ENCODE assay signal across 8 cellular contexts in genomic region chr2:136117391-136117841, GRCh38. TPM values are rescaled to one million over a fixed set of nuclear protein-coding genes. Genes with fewer than 3 reads are reported as not detected.
DNase-seq lines count a peak whose midpoint lies in the region; ATAC-seq and TF ChIP-seq lines count a peak whose summit lies in the region.

No MANE protein-coding gene starts in this region.

- TF ChIP-seq CTCF in Calu3 (IDR thresholded peaks at IDR 0.05; ENCODE audit: unreplicated experiment) (no peak), IMR-90 (conservative IDR thresholded peaks at IDR 0.05; ENCODE audit: low read depth, low read length) (no peak), liver (IDR thresholded peaks at IDR 0.05; ENCODE audit: low read depth, low read length, missing input control) (no peak)

- peak overlapping the region; percentile 50; the same call in 1 of the 2 replicates for H3K4me2 ChIP-seq in IMR-90 (ENCODE audit: low read depth, low read length)

- H4K8ac ChIP-seq in IMR-90 (ENCODE audit: low read depth in 2 of 2, low read length in 2 of 2) = no peak overlapping the region

- no peak overlapping the region for H4K91ac ChIP-seq in IMR-90 (ENCODE audit: insufficient read depth, low read depth, low read length)

- peaks cover 35% of the 10 kb centered on the region for H3K36me3 Mint-ChIP-seq in Calu3 (ENCODE audit: insufficient read depth, unreplicated experiment)
- H3K36me3 Mint-ChIP-seq in central memory CD8-positive, alpha-beta T cell (ENCODE audit: insufficient read depth) = peaks cover 70% of the 10 kb centered on the region

- peaks cover 1% of the 10 kb centered on the region; the same call in 1 of the 2 replicates for H3K4me1 ChIP-seq in IMR-90 (ENCODE audit: control insufficient read depth, insufficient read depth, low read length)
- H3K4me1 ChIP-seq in liver (ENCODE audit: control insufficient read depth in 4 of 4, insufficient read depth in 4 of 4, low read length in 3 of 4) = peaks cover 10 to 26% (median 17%) of the 10 kb centered on the region in 4 donors

- dilution Hi-C loops in IMR-90 (cut with HindIII; ENCODE audit: low sequenced_read_pairs, unreplicated experiment) = no loop called here

- H3K23ac ChIP-seq in IMR-90 (ENCODE audit: low read depth, low read length) = no peak overlapping the region

- H4K5ac ChIP-seq in IMR-90 (ENCODE audit: low read depth, low read length) = no peak overlapping the region

- H3K4me3 ChIP-seq in IMR-90 (ENCODE audit: insufficient read depth, low read depth, low read length) (no peak overlapping the region), liver (ENCODE audit: low read depth in 1 of 3, low read length in 3 of 3) (peak overlapping the region; percentile 38 to 52 (median 49))

- POLR2A ChIA-PET in IMR-90 (lab: Charles Lee; ENCODE audit: unreplicated experiment) = no interaction called here

- no peak overlapping the region for H2AK5ac ChIP-seq in IMR-90 (ENCODE audit: low read depth, low read length)

- CTCF ChIA-PET in Calu3 (lab: Charles Lee) (no interaction called here), IMR-90 (lab: Yijun Ruan, JAX) (no interaction called here)

- ATAC-seq in GM21381 (IDR thresholded peaks at IDR 0.05; ENCODE audit: unreplicated experiment) (peak; percentile 21), IMR-90 (ENCODE audit: low read depth) (peak; percentile 54; the same call in 1 of the 2 replicates)
- peak; percentile 7 for ATAC-seq in central memory CD8-positive, alpha-beta T cell (replicated peaks; ENCODE audit: extremely low read depth, poor library complexity, severe bottlenecking)

- WGBS in IMR-90 (ENCODE audit: extremely low coverage in 2 of 2, insufficient read length in 1 of 2), 2 experiments = 0% methylated on average over 10 of the region's 35 CpGs; no CpG with 5 or more reads in 1 of the 2 experiments
- 1% methylated on average over 35 of the region's 35 CpGs for WGBS in liver

- no peaks in the 10 kb centered on the region for H3K79me1 ChIP-seq in IMR-90 (ENCODE audit: low read depth in 1 of 2, low read length in 2 of 2)

- no peak overlapping the region for H3K4ac ChIP-seq in IMR-90 (ENCODE audit: low read depth, low read length)

- BruUV-seq in Calu3 (replicated peaks; lab: Mats Ljungman, UMichigan) = TSS peak; percentile 57
- BruUV-seq in IMR-90 (replicated peaks; lab: Mats Ljungman, UMichigan) = no TSS peak

- TF ChIP-seq RAD21 in IMR-90 (IDR thresholded peaks at IDR 0.05; ENCODE audit: low read length) (no peak), liver (IDR thresholded peaks at IDR 0.05) (no peak)

- H3K56ac ChIP-seq in IMR-90 (ENCODE audit: extremely low read depth, insufficient read depth, low read length) = no peak overlapping the region

- H3K4me3 Mint-ChIP-seq in Calu3 (ENCODE audit: low read depth, unreplicated experiment) = peak overlapping the region; percentile 88
- peak overlapping the region; percentile 93 for H3K4me3 Mint-ChIP-seq in central memory CD8-positive, alpha-beta T cell

- no peak overlapping the region for H2BK120ac ChIP-seq in IMR-90 (ENCODE audit: low read depth, low read length)

- H3K27me3 ChIP-seq in IMR-90 (ENCODE audit: control insufficient read depth, insufficient read depth, low read length) (peaks cover 55% of the 10 kb centered on the region), liver (ENCODE audit: control insufficient read depth in 4 of 4, insufficient read depth in 4 of 4, low read length in 3 of 4) (peaks cover 0 to 6% (median 1%) of the 10 kb centered on the region in 4 donors)

- no peaks in the 10 kb centered on the region for H3K9me3 Mint-ChIP-seq in Calu3 (ENCODE audit: low read depth, unreplicated experiment)
- no peaks in the 10 kb centered on the region for H3K9me3 Mint-ChIP-seq in central memory CD8-positive, alpha-beta T cell

- H3K9ac ChIP-seq in IMR-90 (ENCODE audit: low read depth, low read length) (no peak overlapping the region), liver (ENCODE audit: low read depth in 1 of 2, low read length in 2 of 2) (peak overlapping the region in 1 of 2 donors; percentile 62)

- no peaks in the 10 kb centered on the region for H3K9me3 ChIP-seq in IMR-90 (ENCODE audit: control insufficient read depth, insufficient read depth, low read length)
- no peaks in the 10 kb centered on the region for H3K9me3 ChIP-seq in liver (ENCODE audit: control insufficient read depth in 4 of 4, low read length in 3 of 4)

- H3K4me1 Mint-ChIP-seq in Calu3 (ENCODE audit: low read depth, unreplicated experiment) = peaks cover 17% of the 10 kb centered on the region
- peaks cover 66% of the 10 kb centered on the region for H3K4me1 Mint-ChIP-seq in central memory CD8-positive, alpha-beta T cell

- intact Hi-C loops in Calu3 (cut with micrococcal nuclease; ENCODE audit: unreplicated experiment) = loop anchor here (5.0 to 10.0 kb wide), 2 partner anchors 93 to 205 kb away; no protein-coding TSS in a partner anchor
- intact Hi-C loops in IMR-90 (cut with micrococcal nuclease) = no loop called here

- H2BK5ac ChIP-seq in IMR-90 (ENCODE audit: low read depth, low read length, poor library complexity, severe bottlenecking) = no peak overlapping the region

- no peak overlapping the region for H2BK15ac ChIP-seq in IMR-90 (ENCODE audit: low read depth, low read length)

- H3K36me3 ChIP-seq in IMR-90 (ENCODE audit: control insufficient read depth, insufficient read depth, low read length) (no peaks in the 10 kb centered on the region), liver (ENCODE audit: control insufficient read depth in 4 of 4, insufficient read depth in 3 of 4, low read depth in 1 of 4, low read length in 3 of 4) (no peaks in the 10 kb centered on the region)

- H4K20me1 ChIP-seq in IMR-90 (ENCODE audit: insufficient read depth, low read length) = no peaks in the 10 kb centered on the region

- H2AFZ ChIP-seq in IMR-90 (replicated peaks; ENCODE audit: low read length, poor library complexity) = peak overlapping the region; percentile 68

- H3K27me3 Mint-ChIP-seq in Calu3 (ENCODE audit: unreplicated experiment) = no peaks in the 10 kb centered on the region
- H3K27me3 Mint-ChIP-seq in central memory CD8-positive, alpha-beta T cell = no peaks in the 10 kb centered on the region

- DNase-seq in Calu3 = peak; percentile 32
- DNase-seq in IMR-90 = peak; percentile 26
- peak; percentile 22 for DNase-seq in T-helper 22 cell (ENCODE audit: low read depth)
- peak in 1 of 2 donors; percentile 71 for DNase-seq in central memory CD8-positive, alpha-beta T cell (ENCODE audit: low spot score in 2 of 2)
- DNase-seq in stimulated activated CD4-positive, alpha-beta T cell treated with anti-CD3 and anti-CD28 coated beads, TNF-alpha, amount 100 ng/mL, for 48 hours (ENCODE audit: low read depth in 3 of 3) = peak in 2 of 3 donors; percentile 29 to 51
- no peak for DNase-seq in GM19240 (ENCODE audit: insufficient read length, low spot score)

- H3K27ac ChIP-seq in IMR-90 (ENCODE audit: insufficient read depth, low read length) (no peak overlapping the region), liver (ENCODE audit: low read depth in 1 of 2, low read length in 2 of 2) (peak overlapping the region; percentile 43 to 73)

- no peaks in the 10 kb centered on the region for H3K9me1 ChIP-seq in IMR-90 (ENCODE audit: insufficient read depth, low read length)

- in situ Hi-C loops in IMR-90 (cut with MboI; ENCODE audit: low sequenced_read_pairs) = no loop called here

- H3K18ac ChIP-seq in IMR-90 (ENCODE audit: low read depth, low read length) = no peak overlapping the region

- no peak for TF ChIP-seq POLR2A in IMR-90 (IDR thresholded peaks at IDR 0.05; ENCODE audit: low read depth, low read length)

- H2AK9ac ChIP-seq in IMR-90 (replicated peaks; ENCODE audit: low read depth, low read length, poor library complexity) = peak overlapping the region; percentile 78

- H2BK20ac ChIP-seq in IMR-90 (ENCODE audit: low read depth, low read length) = no peak overlapping the region

- peak overlapping the region; percentile 27 for H3K27ac Mint-ChIP-seq in Calu3 (ENCODE audit: unreplicated experiment)
- peak overlapping the region; percentile 99 for H3K27ac Mint-ChIP-seq in central memory CD8-positive, alpha-beta T cell (ENCODE audit: low read depth)

- no peak overlapping the region for H3K14ac ChIP-seq in IMR-90 (replicated peaks; ENCODE audit: low read depth, low read length)

TF ChIP-seq in IMR-90, 13 proteins besides CTCF, POLR2A, EP300 and RAD21:
- TF ChIP-seq MAZ (IDR thresholded peaks at IDR 0.05; ENCODE audit: borderline replicate concordance, low read depth, low read length) = no peak
- TF ChIP-seq MAFK (IDR thresholded peaks at IDR 0.05; ENCODE audit: low read depth, low read length) = no peak

TF ChIP-seq in liver, 16 proteins besides CTCF, POLR2A, EP300 and RAD21 (continues in another document):
- TF ChIP-seq ZBTB33 (IDR thresholded peaks at IDR 0.05) (no peak), SP1 (IDR thresholded peaks at IDR 0.05) (no peak), HNF4A (conservative IDR thresholded peaks at IDR 0.05) (no peak), JUND (IDR thresholded peaks at IDR 0.05) (no peak), TAF1 (conservative IDR thresholded peaks at IDR 0.05) (no peak), ATF3 (IDR thresholded peaks at IDR 0.05) (no peak), RXRA (IDR thresholded peaks at IDR 0.05) (no peak)
- TF ChIP-seq, protein P1, sequence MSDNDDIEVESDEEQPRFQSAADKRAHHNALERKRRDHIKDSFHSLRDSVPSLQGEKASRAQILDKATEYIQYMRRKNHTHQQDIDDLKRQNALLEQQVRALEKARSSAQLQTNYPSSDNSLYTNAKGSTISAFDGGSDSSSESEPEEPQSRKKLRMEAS (IDR thresholded peaks at IDR 0.05) = no peak

RNA-seq across cellular contexts. Expression of gene CXCR4, which starts 0.5 kb away (rescaled TPM):
- total RNA-seq in Calu3 (2022) (12.4 and 16.7 TPM in 2 replicates), IMR-90 (2012; rRNA removed) (not detected in 2 replicates), liver (1 to 10 TPM; 5.0 to 9.0 TPM)
- polyA plus RNA-seq in IMR-90 (2012; rRNA removed) (not detected in 2 replicates), liver (1 to 10 TPM; 5.8 to 6.4 TPM)
- not detected in 2 replicates for polyA plus RNA-seq in IMR-90 (2012; cell fraction: cytosol; rRNA removed)
- not detected in 2 replicates for polyA plus RNA-seq in IMR-90 (2012; cell fraction: nucleus; rRNA removed; ENCODE audit: low replicate concordance)
